Comparison of ENCODE assay signal across 1 cellular context in the genomic region with DNA sequence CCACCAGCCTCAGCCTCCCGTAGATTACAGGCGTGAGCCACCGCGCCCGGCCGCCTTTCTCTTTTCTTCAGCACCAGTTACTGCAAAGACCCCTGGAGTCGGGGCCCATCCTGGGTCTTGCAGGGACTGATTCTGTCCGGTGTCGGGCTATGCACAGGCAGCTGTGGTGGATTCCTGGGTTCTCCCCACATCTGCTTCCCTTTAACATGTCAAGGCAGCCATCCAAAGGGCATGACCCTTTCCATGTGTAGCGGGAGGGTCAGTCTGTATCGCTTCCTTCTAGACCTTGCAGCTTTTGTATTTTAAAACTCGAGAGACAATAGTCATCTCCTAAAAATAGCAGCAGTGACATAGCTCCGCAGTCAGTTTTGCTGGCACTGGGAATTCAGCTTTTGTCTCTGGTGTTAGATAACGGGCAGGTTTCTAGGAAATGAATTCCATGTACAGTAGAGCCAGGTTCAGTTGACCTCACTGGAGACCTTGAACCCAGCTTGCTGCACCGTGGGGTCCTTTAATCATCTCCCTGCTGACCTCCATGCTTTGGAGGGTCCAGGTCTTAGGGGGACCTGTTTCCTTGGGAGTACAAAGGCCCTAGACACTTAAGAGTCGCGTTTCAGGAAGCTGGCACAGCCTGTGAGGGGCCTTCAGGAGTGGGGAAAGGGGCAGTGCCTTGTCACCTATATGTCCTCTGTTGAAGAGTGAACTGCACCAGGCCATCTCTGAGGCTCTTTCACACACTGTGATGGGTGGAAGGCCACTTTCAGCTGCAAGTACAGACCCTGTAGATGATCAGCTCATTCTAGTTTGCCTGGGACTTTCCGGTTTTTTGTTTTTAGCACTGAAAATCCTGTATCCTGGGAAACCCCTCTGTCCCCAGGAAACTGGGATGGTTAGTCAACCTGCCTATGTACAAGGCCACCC.
A peak's percentile ranks its signal among the peaks of the same experiment; 100 is the strongest.
TF ChIP-seq lines count a peak whose summit lies in the region.

No MANE protein-coding gene starts in this region.

TF ChIP-seq in K562, 482 proteins besides CTCF, POLR2A, EP300 and RAD21 (continued from another document and continues in another):
- TF ChIP-seq, protein P1, sequence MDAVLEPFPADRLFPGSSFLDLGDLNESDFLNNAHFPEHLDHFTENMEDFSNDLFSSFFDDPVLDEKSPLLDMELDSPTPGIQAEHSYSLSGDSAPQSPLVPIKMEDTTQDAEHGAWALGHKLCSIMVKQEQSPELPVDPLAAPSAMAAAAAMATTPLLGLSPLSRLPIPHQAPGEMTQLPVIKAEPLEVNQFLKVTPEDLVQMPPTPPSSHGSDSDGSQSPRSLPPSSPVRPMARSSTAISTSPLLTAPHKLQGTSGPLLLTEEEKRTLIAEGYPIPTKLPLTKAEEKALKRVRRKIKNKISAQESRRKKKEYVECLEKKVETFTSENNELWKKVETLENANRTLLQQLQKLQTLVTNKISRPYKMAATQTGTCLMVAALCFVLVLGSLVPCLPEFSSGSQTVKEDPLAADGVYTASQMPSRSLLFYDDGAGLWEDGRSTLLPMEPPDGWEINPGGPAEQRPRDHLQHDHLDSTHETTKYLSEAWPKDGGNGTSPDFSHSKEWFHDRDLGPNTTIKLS (IDR thresholded peaks at IDR 0.05; ENCODE audit: borderline replicate concordance, low read depth) = no peak
- no peak for TF ChIP-seq MTF1 (CRISPR knock-in tag; IDR thresholded peaks at IDR 0.05; ENCODE audit: borderline replicate concordance)
- TF ChIP-seq, protein P2, sequence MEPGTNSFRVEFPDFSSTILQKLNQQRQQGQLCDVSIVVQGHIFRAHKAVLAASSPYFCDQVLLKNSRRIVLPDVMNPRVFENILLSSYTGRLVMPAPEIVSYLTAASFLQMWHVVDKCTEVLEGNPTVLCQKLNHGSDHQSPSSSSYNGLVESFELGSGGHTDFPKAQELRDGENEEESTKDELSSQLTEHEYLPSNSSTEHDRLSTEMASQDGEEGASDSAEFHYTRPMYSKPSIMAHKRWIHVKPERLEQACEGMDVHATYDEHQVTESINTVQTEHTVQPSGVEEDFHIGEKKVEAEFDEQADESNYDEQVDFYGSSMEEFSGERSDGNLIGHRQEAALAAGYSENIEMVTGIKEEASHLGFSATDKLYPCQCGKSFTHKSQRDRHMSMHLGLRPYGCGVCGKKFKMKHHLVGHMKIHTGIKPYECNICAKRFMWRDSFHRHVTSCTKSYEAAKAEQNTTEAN (CRISPR knock-in tag; IDR thresholded peaks at IDR 0.05) = no peak
- TF ChIP-seq ZBTB17 (CRISPR knock-in tag; IDR thresholded peaks at IDR 0.05) = no peak
- TF ChIP-seq, protein P3, sequence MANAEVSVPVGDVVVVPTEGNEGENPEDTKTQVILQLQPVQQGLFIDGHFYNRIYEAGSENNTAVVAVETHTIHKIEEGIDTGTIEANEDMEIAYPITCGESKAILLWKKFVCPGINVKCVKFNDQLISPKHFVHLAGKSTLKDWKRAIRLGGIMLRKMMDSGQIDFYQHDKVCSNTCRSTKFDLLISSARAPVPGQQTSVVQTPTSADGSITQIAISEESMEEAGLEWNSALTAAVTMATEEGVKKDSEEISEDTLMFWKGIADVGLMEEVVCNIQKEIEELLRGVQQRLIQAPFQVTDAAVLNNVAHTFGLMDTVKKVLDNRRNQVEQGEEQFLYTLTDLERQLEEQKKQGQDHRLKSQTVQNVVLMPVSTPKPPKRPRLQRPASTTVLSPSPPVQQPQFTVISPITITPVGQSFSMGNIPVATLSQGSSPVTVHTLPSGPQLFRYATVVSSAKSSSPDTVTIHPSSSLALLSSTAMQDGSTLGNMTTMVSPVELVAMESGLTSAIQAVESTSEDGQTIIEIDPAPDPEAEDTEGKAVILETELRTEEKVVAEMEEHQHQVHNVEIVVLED (CRISPR knock-in tag; IDR thresholded peaks at IDR 0.05) = no peak
- TF ChIP-seq, protein P4, sequence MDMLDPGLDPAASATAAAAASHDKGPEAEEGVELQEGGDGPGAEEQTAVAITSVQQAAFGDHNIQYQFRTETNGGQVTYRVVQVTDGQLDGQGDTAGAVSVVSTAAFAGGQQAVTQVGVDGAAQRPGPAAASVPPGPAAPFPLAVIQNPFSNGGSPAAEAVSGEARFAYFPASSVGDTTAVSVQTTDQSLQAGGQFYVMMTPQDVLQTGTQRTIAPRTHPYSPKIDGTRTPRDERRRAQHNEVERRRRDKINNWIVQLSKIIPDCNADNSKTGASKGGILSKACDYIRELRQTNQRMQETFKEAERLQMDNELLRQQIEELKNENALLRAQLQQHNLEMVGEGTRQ (CRISPR knock-in tag; IDR thresholded peaks at IDR 0.05) = no peak
- no peak for TF ChIP-seq RAD51 (IDR thresholded peaks at IDR 0.05; ENCODE audit: borderline replicate concordance, low read depth)
- no peak for TF ChIP-seq ZKSCAN3 (CRISPR knock-in tag; IDR thresholded peaks at IDR 0.05)
- TF ChIP-seq, protein P5, sequence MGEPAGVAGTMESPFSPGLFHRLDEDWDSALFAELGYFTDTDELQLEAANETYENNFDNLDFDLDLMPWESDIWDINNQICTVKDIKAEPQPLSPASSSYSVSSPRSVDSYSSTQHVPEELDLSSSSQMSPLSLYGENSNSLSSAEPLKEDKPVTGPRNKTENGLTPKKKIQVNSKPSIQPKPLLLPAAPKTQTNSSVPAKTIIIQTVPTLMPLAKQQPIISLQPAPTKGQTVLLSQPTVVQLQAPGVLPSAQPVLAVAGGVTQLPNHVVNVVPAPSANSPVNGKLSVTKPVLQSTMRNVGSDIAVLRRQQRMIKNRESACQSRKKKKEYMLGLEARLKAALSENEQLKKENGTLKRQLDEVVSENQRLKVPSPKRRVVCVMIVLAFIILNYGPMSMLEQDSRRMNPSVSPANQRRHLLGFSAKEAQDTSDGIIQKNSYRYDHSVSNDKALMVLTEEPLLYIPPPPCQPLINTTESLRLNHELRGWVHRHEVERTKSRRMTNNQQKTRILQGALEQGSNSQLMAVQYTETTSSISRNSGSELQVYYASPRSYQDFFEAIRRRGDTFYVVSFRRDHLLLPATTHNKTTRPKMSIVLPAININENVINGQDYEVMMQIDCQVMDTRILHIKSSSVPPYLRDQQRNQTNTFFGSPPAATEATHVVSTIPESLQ (CRISPR knock-in tag; IDR thresholded peaks at IDR 0.05) = no peak
- no peak for TF ChIP-seq MCM3 (IDR thresholded peaks at IDR 0.05)
- TF ChIP-seq TGIF2 (CRISPR knock-in tag; IDR thresholded peaks at IDR 0.05) = no peak
- no peak for TF ChIP-seq ILK (tag; IDR thresholded peaks at IDR 0.05; ENCODE audit: borderline replicate concordance, low read depth)
- no peak for TF ChIP-seq CREBBP (IDR thresholded peaks at IDR 0.05; ENCODE audit: low read depth, low read length)
- no peak for TF ChIP-seq CBFB (CRISPR knock-in tag; IDR thresholded peaks at IDR 0.05)
- TF ChIP-seq, protein P6, sequence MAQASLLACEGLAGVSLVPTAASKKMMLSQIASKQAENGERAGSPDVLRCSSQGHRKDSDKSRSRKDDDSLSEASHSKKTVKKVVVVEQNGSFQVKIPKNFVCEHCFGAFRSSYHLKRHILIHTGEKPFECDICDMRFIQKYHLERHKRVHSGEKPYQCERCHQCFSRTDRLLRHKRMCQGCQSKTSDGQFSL (CRISPR knock-in tag; IDR thresholded peaks at IDR 0.05) = no peak
- TF ChIP-seq, protein P6 (tag; IDR thresholded peaks at IDR 0.05) = no peak
- TF ChIP-seq ZFP36 (IDR thresholded peaks at IDR 0.05; ENCODE audit: low read depth, low read length, partially characterized antibody) = no peak
- TF ChIP-seq HLTF (IDR thresholded peaks at IDR 0.05) = no peak
- no peak for TF ChIP-seq ADNP (tag; IDR thresholded peaks at IDR 0.05)
- TF ChIP-seq XRCC4 (IDR thresholded peaks at IDR 0.05; ENCODE audit: extremely low read depth, insufficient read depth, insufficient read length) = no peak
- no peak for TF ChIP-seq RBM25 (IDR thresholded peaks at IDR 0.05; ENCODE audit: low read depth, low read length, severe bottlenecking)
- TF ChIP-seq NCOA4 (IDR thresholded peaks at IDR 0.05; ENCODE audit: partially characterized antibody) = no peak
- 0 out of 2 replicates have a peak, but pooled peaks have one; percentile 40 for TF ChIP-seq ZNF668 (CRISPR knock-in tag; IDR thresholded peaks at IDR 0.05)
- no peak for TF ChIP-seq ZFPM2 (CRISPR knock-in tag; IDR thresholded peaks at IDR 0.05)
- TF ChIP-seq, protein P7, sequence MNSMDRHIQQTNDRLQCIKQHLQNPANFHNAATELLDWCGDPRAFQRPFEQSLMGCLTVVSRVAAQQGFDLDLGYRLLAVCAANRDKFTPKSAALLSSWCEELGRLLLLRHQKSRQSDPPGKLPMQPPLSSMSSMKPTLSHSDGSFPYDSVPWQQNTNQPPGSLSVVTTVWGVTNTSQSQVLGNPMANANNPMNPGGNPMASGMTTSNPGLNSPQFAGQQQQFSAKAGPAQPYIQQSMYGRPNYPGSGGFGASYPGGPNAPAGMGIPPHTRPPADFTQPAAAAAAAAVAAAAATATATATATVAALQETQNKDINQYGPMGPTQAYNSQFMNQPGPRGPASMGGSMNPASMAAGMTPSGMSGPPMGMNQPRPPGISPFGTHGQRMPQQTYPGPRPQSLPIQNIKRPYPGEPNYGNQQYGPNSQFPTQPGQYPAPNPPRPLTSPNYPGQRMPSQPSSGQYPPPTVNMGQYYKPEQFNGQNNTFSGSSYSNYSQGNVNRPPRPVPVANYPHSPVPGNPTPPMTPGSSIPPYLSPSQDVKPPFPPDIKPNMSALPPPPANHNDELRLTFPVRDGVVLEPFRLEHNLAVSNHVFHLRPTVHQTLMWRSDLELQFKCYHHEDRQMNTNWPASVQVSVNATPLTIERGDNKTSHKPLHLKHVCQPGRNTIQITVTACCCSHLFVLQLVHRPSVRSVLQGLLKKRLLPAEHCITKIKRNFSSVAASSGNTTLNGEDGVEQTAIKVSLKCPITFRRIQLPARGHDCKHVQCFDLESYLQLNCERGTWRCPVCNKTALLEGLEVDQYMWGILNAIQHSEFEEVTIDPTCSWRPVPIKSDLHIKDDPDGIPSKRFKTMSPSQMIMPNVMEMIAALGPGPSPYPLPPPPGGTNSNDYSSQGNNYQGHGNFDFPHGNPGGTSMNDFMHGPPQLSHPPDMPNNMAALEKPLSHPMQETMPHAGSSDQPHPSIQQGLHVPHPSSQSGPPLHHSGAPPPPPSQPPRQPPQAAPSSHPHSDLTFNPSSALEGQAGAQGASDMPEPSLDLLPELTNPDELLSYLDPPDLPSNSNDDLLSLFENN (IDR thresholded peaks at IDR 0.05; ENCODE audit: low read depth in 2 of 2, low read length in 2 of 2) = no peak
- TF ChIP-seq, protein P8, sequence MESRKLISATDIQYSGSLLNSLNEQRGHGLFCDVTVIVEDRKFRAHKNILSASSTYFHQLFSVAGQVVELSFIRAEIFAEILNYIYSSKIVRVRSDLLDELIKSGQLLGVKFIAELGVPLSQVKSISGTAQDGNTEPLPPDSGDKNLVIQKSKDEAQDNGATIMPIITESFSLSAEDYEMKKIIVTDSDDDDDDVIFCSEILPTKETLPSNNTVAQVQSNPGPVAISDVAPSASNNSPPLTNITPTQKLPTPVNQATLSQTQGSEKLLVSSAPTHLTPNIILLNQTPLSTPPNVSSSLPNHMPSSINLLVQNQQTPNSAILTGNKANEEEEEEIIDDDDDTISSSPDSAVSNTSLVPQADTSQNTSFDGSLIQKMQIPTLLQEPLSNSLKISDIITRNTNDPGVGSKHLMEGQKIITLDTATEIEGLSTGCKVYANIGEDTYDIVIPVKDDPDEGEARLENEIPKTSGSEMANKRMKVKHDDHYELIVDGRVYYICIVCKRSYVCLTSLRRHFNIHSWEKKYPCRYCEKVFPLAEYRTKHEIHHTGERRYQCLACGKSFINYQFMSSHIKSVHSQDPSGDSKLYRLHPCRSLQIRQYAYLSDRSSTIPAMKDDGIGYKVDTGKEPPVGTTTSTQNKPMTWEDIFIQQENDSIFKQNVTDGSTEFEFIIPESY (CRISPR knock-in tag; IDR thresholded peaks at IDR 0.05) = peak; percentile 48; the same call in 1 of the 2 replicates
- no peak for TF ChIP-seq ELF4 (CRISPR knock-in tag; IDR thresholded peaks at IDR 0.05)
- TF ChIP-seq MTA1 (IDR thresholded peaks at IDR 0.05; ENCODE audit: borderline replicate concordance) = no peak
- TF ChIP-seq EHMT2 (IDR thresholded peaks at IDR 0.05) = no peak
- TF ChIP-seq PURB (CRISPR knock-in tag; IDR thresholded peaks at IDR 0.05; ENCODE audit: low read depth) = no peak
- peak; percentile 46; the same call in 1 of the 2 replicates for TF ChIP-seq POLR2AphosphoS5 (IDR thresholded peaks at IDR 0.05; ENCODE audit: control insufficient read depth, insufficient read depth, low read depth, low read length)
- no peak for TF ChIP-seq ILF3 (IDR thresholded peaks at IDR 0.05; ENCODE audit: borderline replicate concordance)
- TF ChIP-seq HOXB6 (CRISPR knock-in tag; IDR thresholded peaks at IDR 0.05; ENCODE audit: borderline replicate concordance) = no peak
- TF ChIP-seq, protein P9, sequence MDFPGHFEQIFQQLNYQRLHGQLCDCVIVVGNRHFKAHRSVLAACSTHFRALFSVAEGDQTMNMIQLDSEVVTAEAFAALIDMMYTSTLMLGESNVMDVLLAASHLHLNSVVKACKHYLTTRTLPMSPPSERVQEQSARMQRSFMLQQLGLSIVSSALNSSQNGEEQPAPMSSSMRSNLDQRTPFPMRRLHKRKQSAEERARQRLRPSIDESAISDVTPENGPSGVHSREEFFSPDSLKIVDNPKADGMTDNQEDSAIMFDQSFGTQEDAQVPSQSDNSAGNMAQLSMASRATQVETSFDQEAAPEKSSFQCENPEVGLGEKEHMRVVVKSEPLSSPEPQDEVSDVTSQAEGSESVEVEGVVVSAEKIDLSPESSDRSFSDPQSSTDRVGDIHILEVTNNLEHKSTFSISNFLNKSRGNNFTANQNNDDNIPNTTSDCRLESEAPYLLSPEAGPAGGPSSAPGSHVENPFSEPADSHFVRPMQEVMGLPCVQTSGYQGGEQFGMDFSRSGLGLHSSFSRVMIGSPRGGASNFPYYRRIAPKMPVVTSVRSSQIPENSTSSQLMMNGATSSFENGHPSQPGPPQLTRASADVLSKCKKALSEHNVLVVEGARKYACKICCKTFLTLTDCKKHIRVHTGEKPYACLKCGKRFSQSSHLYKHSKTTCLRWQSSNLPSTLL (IDR thresholded peaks at IDR 0.05) = no peak
- TF ChIP-seq ZNF124 (CRISPR knock-in tag; IDR thresholded peaks at IDR 0.05) = no peak
- TF ChIP-seq NR3C1 (CRISPR knock-in tag; IDR thresholded peaks at IDR 0.05) = no peak
- peak; percentile 98 for TF ChIP-seq SMAD4 (CRISPR knock-in tag; conservative IDR thresholded peaks at IDR 0.05)
- TF ChIP-seq SMAD2 (IDR thresholded peaks at IDR 0.05; ENCODE audit: low read depth, low read length) = no peak
- no peak for TF ChIP-seq WHSC1 (IDR thresholded peaks at IDR 0.05; ENCODE audit: low read length)
- TF ChIP-seq, protein P10, sequence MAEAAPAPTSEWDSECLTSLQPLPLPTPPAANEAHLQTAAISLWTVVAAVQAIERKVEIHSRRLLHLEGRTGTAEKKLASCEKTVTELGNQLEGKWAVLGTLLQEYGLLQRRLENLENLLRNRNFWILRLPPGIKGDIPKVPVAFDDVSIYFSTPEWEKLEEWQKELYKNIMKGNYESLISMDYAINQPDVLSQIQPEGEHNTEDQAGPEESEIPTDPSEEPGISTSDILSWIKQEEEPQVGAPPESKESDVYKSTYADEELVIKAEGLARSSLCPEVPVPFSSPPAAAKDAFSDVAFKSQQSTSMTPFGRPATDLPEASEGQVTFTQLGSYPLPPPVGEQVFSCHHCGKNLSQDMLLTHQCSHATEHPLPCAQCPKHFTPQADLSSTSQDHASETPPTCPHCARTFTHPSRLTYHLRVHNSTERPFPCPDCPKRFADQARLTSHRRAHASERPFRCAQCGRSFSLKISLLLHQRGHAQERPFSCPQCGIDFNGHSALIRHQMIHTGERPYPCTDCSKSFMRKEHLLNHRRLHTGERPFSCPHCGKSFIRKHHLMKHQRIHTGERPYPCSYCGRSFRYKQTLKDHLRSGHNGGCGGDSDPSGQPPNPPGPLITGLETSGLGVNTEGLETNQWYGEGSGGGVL (CRISPR knock-in tag; IDR thresholded peaks at IDR 0.05) = no peak
- TF ChIP-seq PHF20 (IDR thresholded peaks at IDR 0.05; ENCODE audit: partially characterized antibody) = peak; percentile 28
- TF ChIP-seq ETV1 (tag; conservative IDR thresholded peaks at IDR 0.05; ENCODE audit: low read depth) = peak; percentile 52
